In the genomic region with DNA sequence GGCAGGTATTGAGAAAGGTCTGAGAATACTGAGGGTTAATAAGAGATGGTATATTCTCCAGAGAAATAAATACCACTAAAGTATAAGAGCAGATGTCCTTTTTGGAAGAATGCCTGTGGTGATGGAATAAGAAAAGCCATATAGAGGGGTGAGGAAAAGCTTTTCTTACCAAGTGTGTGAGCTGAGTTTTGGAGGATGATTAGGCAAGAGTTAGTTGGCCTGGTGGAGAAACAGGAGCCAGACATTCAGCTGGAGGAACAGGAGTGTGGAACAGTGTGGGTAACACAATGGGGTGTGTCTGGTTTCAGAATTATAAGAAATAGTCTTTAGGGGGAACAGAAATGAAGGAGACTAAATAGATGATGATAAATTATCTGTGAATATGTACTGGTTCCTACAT, we compare ENCODE assay signal across 28 cellular contexts. TPM values are rescaled to one million over a fixed set of nuclear protein-coding genes. Genes with fewer than 3 reads are reported as not detected.
DNase-seq lines count a peak whose midpoint lies in the region; ATAC-seq, FAIRE-seq and TF ChIP-seq lines count a peak whose summit lies in the region.
"Had no signal": no experiment of that assay in that cellular context is flagged by ENCODE, and none has a peak within 500 bp of the region (broad histone marks: within the 10 kb centered on the region; RNA-seq: fewer than 3 reads in every experiment).

No MANE protein-coding gene starts in this region.

- no peaks in the 10 kb centered on the region for H3K27me3 ChIP-seq in MG63
- H3K27me3 ChIP-seq: brain microvascular endothelial cell had no signal

- ATAC-seq in stimulated activated naive CD8-positive, alpha-beta T cell treated with anti-CD3 and anti-CD28 coated beads, Interleukin-15, amount 100 ng/mL, for 72 hours, result no peak
- no peak for ATAC-seq in stimulated activated naive CD8-positive, alpha-beta T cell treated with anti-CD3 and anti-CD28 coated beads, Interleukin-15, Interleukin-2, amounts not matched to agents 100 U/mL and 50 U/mL, for 24 hours
- no peak for ATAC-seq in WTC11
- no peak for ATAC-seq in GM19351 (IDR thresholded peaks at IDR 0.05; ENCODE audit: unreplicated experiment)
- ATAC-seq: activated naive CD8-positive, alpha-beta T cell treated with anti-CD3 and anti-CD28 coated beads, Interleukin-2, amount 50 U/mL, for 24 hours; SK-N-SH treated with all-trans-retinoic acid at 6 μM for 48 hours had no signal

- DNase-seq in stimulated activated naive CD8-positive, alpha-beta T cell treated with anti-CD3 and anti-CD28 coated beads, Interleukin-15, amount 100 ng/mL, for 72 hours, result no peak
- DNase-seq in stimulated activated naive CD8-positive, alpha-beta T cell treated with anti-CD3 and anti-CD28 coated beads, Interleukin-15, Interleukin-2, amounts not matched to agents 100 U/mL and 50 U/mL, for 24 hours, result no peak
- no peak for DNase-seq in WTC11 (ENCODE audit: low spot score)
- DNase-seq in fibroblast of mammary gland (ENCODE audit: low read depth), result peak; percentile 70
- DNase-seq in GM10266 (ENCODE audit: extremely low spot score), result no peak
- DNase-seq in MG63, result no peak
- no peak for DNase-seq in GM19239 (ENCODE audit: insufficient read length, low spot score)
- DNase-seq: activated CD4-positive, alpha-beta T cell treated with anti-CD3 and anti-CD28 coated beads, Interleukin-2, amount 50 U/mL, for 48 hours; activated CD8-positive, alpha-beta memory T cell treated with anti-CD3 and anti-CD28 coated beads, Interleukin-2, amount 50 U/mL, for 48 hours; activated effector memory CD4-positive, alpha-beta T cell treated with Interleukin-2 at 50 U/mL for 16 hours; activated naive CD8-positive, alpha-beta T cell treated with anti-CD3 and anti-CD28 coated beads, Interleukin-2, amount 50 U/mL, for 24 hours; brain microvascular endothelial cell; CD4-positive, alpha-beta T cell; DMS153; GDM1; kidney glomerular epithelial cell; MM.1S; NCI-H526; stimulated activated CD4-positive, alpha-beta T cell treated with anti-CD3 and anti-CD28 coated beads, Interleukin-1b, Interleukin-23, amount 100 ng/mL, for 48 hours; WERI-Rb-1 had no signal

- no peaks in the 10 kb centered on the region for H3K27me3 Mint-ChIP-seq in stimulated activated naive CD8-positive, alpha-beta T cell treated with anti-CD3 and anti-CD28 coated beads, Interleukin-15, amount 100 ng/mL, for 72 hours
- no peaks in the 10 kb centered on the region for H3K27me3 Mint-ChIP-seq in WTC11 (ENCODE audit: low read depth)
- H3K27me3 Mint-ChIP-seq: activated naive CD8-positive, alpha-beta T cell treated with anti-CD3 and anti-CD28 coated beads, Interleukin-2, amount 50 U/mL, for 24 hours; CD4-positive, alpha-beta T cell had no signal

- FAIRE-seq in GM19239 (lab: Jason Lieb, UNC), result no peak
- FAIRE-seq: urothelium cell line had no signal

- no peak overlapping the region for H3K4me3 Mint-ChIP-seq in stimulated activated naive CD8-positive, alpha-beta T cell treated with anti-CD3 and anti-CD28 coated beads, Interleukin-15, amount 100 ng/mL, for 72 hours
- H3K4me3 Mint-ChIP-seq in WTC11, result no peak overlapping the region
- H3K4me3 Mint-ChIP-seq: activated naive CD8-positive, alpha-beta T cell treated with anti-CD3 and anti-CD28 coated beads, Interleukin-2, amount 50 U/mL, for 24 hours; CD4-positive, alpha-beta T cell; neural crest cell; T-helper 2 cell treated with Interferon-gamma antibody and Interleukin-4, amounts not matched to agents 5 μg/mL and 100 μg/mL, for 36 hours had no signal

- no peak for TF ChIP-seq CTCF in WTC11 (IDR thresholded peaks at IDR 0.05)
- no peak for TF ChIP-seq CTCF in fibroblast of mammary gland (conservative IDR thresholded peaks at IDR 0.05; ENCODE audit: control insufficient read depth, insufficient read depth, low read depth, low read length)
- no peak for TF ChIP-seq CTCF in GM10266 (IDR thresholded peaks at IDR 0.05; ENCODE audit: control insufficient read depth, insufficient read depth, low read depth, missing control alignments)

- H3K9me3 Mint-ChIP-seq in stimulated activated naive CD8-positive, alpha-beta T cell treated with anti-CD3 and anti-CD28 coated beads, Interleukin-15, amount 100 ng/mL, for 72 hours, result no peaks in the 10 kb centered on the region
- H3K9me3 Mint-ChIP-seq in WTC11, result no peaks in the 10 kb centered on the region
- H3K9me3 Mint-ChIP-seq: activated naive CD8-positive, alpha-beta T cell treated with anti-CD3 and anti-CD28 coated beads, Interleukin-2, amount 50 U/mL, for 24 hours; CD4-positive, alpha-beta T cell; neural crest cell; T-helper 2 cell treated with Interferon-gamma antibody and Interleukin-4, amounts not matched to agents 5 μg/mL and 100 μg/mL, for 36 hours had no signal

- CTCF ChIA-PET in WTC11 (lab: Charles Lee), result no interaction called here

- peaks cover 37% of the 10 kb centered on the region for H3K4me1 Mint-ChIP-seq in stimulated activated naive CD8-positive, alpha-beta T cell treated with anti-CD3 and anti-CD28 coated beads, Interleukin-15, amount 100 ng/mL, for 72 hours
- H3K4me1 Mint-ChIP-seq in WTC11, result peaks cover 20% of the 10 kb centered on the region
- H3K4me1 Mint-ChIP-seq: neural crest cell had no signal

- POLR2A ChIA-PET in WTC11 (lab: Charles Lee), result no interaction called here

- peaks cover 9% of the 10 kb centered on the region for H3K36me3 ChIP-seq in MG63
- H3K36me3 ChIP-seq: prostate gland had no signal

- H3K9me3 ChIP-seq in MG63, result no peaks in the 10 kb centered on the region
- H3K9me3 ChIP-seq: prostate gland had no signal

- no peak overlapping the region for H3K4me3 ChIP-seq in fibroblast of mammary gland (ENCODE audit: control insufficient read depth, low read depth, low read length)
- no peak overlapping the region for H3K4me3 ChIP-seq in MG63
- H3K4me3 ChIP-seq: lung, prostate gland, skin epidermis had no signal

- H3K36me3 Mint-ChIP-seq in WTC11, result peaks cover 3% of the 10 kb centered on the region; the same call in 1 of the 2 replicates

- peak overlapping the region; percentile 6 to 21 for H3K27ac Mint-ChIP-seq in stimulated activated naive CD8-positive, alpha-beta T cell treated with anti-CD3 and anti-CD28 coated beads, Interleukin-15, amount 100 ng/mL, for 72 hours
- peak overlapping the region; percentile 18; the same call in 1 of the 2 replicates for H3K27ac Mint-ChIP-seq in WTC11
- H3K27ac Mint-ChIP-seq: activated naive CD8-positive, alpha-beta T cell treated with anti-CD3 and anti-CD28 coated beads, Interleukin-2, amount 50 U/mL, for 24 hours; CD4-positive, alpha-beta T cell; T-helper 2 cell treated with Interferon-gamma antibody and Interleukin-4, amounts not matched to agents 5 μg/mL and 100 μg/mL, for 36 hours had no signal

TF ChIP-seq in WTC11, 78 proteins besides CTCF, POLR2A, EP300 and RAD21:
- TF ChIP-seq, protein P1, sequence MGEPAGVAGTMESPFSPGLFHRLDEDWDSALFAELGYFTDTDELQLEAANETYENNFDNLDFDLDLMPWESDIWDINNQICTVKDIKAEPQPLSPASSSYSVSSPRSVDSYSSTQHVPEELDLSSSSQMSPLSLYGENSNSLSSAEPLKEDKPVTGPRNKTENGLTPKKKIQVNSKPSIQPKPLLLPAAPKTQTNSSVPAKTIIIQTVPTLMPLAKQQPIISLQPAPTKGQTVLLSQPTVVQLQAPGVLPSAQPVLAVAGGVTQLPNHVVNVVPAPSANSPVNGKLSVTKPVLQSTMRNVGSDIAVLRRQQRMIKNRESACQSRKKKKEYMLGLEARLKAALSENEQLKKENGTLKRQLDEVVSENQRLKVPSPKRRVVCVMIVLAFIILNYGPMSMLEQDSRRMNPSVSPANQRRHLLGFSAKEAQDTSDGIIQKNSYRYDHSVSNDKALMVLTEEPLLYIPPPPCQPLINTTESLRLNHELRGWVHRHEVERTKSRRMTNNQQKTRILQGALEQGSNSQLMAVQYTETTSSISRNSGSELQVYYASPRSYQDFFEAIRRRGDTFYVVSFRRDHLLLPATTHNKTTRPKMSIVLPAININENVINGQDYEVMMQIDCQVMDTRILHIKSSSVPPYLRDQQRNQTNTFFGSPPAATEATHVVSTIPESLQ (CRISPR knock-in tag; IDR thresholded peaks at IDR 0.05), result no peak
- TF ChIP-seq ERG (CRISPR knock-in tag; IDR thresholded peaks at IDR 0.05), result no peak
- TF ChIP-seq, protein P2, sequence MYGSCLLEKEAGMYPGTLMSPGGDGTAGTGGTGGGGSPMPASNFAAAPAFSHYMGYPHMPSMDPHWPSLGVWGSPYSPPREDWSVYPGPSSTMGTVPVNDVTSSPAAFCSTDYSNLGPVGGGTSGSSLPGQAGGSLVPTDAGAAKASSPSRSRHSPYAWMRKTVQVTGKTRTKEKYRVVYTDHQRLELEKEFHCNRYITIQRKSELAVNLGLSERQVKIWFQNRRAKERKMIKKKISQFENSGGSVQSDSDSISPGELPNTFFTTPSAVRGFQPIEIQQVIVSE (CRISPR knock-in tag; IDR thresholded peaks at IDR 0.05; ENCODE audit: borderline replicate concordance), result no peak
- no peak for TF ChIP-seq PREB (CRISPR knock-in tag; IDR thresholded peaks at IDR 0.05; ENCODE audit: borderline replicate concordance)

RNA-seq across cellular contexts. Expression of gene ZNF451, which starts 19.9 kb away (rescaled TPM):
- 44.4 to 55.4 TPM (median 45.6 TPM) in 3 replicates for total RNA-seq in WTC11 (2021)
- 16.9 and 19.2 TPM in 2 replicates for total RNA-seq in MG63 (2014; rRNA removed; shearing (Covaris generic); ENCODE audit: low replicate concordance)
